In genomic region chr5:160175438-160176218, GRCh38 we compare ENCODE assay signal across 9 cellular contexts. TPM values are rescaled to one million over a fixed set of nuclear protein-coding genes. Genes with fewer than 3 reads are reported as not detected.
DNase-seq lines count a peak whose midpoint lies in the region; ATAC-seq and TF ChIP-seq lines count a peak whose summit lies in the region.
"Had no signal": no experiment of that assay in that cellular context is flagged by ENCODE, and none has a peak within 500 bp of the region (broad histone marks: within the 10 kb centered on the region; RNA-seq: fewer than 3 reads in every experiment).

No MANE protein-coding gene starts in this region.

- intact Hi-C loops in upper lobe of right lung (cut with DNase I) (no loop called here), CD14-positive monocyte (cut with micrococcal nuclease) (no loop called here)

- H3K27ac Mint-ChIP-seq in CD14-positive monocyte = no peak overlapping the region

- peaks cover 0 to 4% (median 3%) of the 10 kb centered on the region in 3 donors for H3K27me3 Mint-ChIP-seq in CD14-positive monocyte (ENCODE audit: low read depth in 3 of 3)

- no peak overlapping the region for H3K4me3 Mint-ChIP-seq in CD14-positive monocyte

- in situ Hi-C loops in astrocyte of the spinal cord (cut with HindIII; ENCODE audit: low sequenced_read_pairs) = no loop called here

- H3K9me3 Mint-ChIP-seq in CD14-positive monocyte = no peaks in the 10 kb centered on the region

- H3K36me3 ChIP-seq in upper lobe of right lung = no peaks in the 10 kb centered on the region
- H3K36me3 ChIP-seq: right lobe of liver had no signal

- H3K4me3 ChIP-seq in astrocyte of the spinal cord (ENCODE audit: low read depth, low read length) (no peak overlapping the region), upper lobe of right lung (no peak overlapping the region)
- H3K4me3 ChIP-seq: right lobe of liver had no signal

- DNase-seq in NCI-H1092 treated with DMSO at 0.1 percent for 48 hours (lab: John Stamatoyannopoulos, UW) (peak; percentile 12), NCI-H1092 (lab: John Stamatoyannopoulos, UW) (no peak), astrocyte of the spinal cord (ENCODE audit: low read depth, low spot score) (peak; percentile 36), left kidney (ENCODE audit: low read depth, low spot score) (peak; percentile 72), upper lobe of right lung (no peak), CD14-positive monocyte (ENCODE audit: low spot score) (no peak), NK-92 (lab: John Stamatoyannopoulos, UW; ENCODE audit: unreplicated experiment) (no peak)
- no peak for DNase-seq in activated CD8-positive, alpha-beta memory T cell treated with anti-CD3 and anti-CD28 coated beads, Interleukin-2, amount 50 U/mL, for 4 hours
- DNase-seq: right lobe of liver had no signal

- H3K27me3 ChIP-seq in upper lobe of right lung = no peaks in the 10 kb centered on the region
- H3K27me3 ChIP-seq: right lobe of liver had no signal

- H3K9me3 ChIP-seq in upper lobe of right lung = no peaks in the 10 kb centered on the region
- H3K9me3 ChIP-seq: right lobe of liver had no signal

- TF ChIP-seq CTCF in astrocyte of the spinal cord (IDR thresholded peaks at IDR 0.05; ENCODE audit: low read depth, low read length) (no peak), upper lobe of right lung (IDR thresholded peaks at IDR 0.05) (no peak), CD14-positive monocyte (IDR thresholded peaks at IDR 0.05) (no peak)

- peak; percentile 44 for ATAC-seq in upper lobe of right lung

- no peak overlapping the region for H3K27ac ChIP-seq in upper lobe of right lung
- H3K27ac ChIP-seq: right lobe of liver had no signal

- H3K4me1 Mint-ChIP-seq in CD14-positive monocyte = no peaks in the 10 kb centered on the region

- no peaks in the 10 kb centered on the region for H3K4me1 ChIP-seq in upper lobe of right lung
- H3K4me1 ChIP-seq: right lobe of liver had no signal

- no peaks in the 10 kb centered on the region for H3K36me3 Mint-ChIP-seq in CD14-positive monocyte

RNA-seq across cellular contexts. Expression of gene FABP6, which starts 53.7 kb away (rescaled TPM):
- not detected for total RNA-seq in upper lobe of right lung
- not detected for polyA plus RNA-seq in CD14-positive monocyte
- total RNA-seq: right lobe of liver had no signal

RNA-seq across cellular contexts. Expression of gene PWWP2A, which starts 56.4 kb away (rescaled TPM):
- 26.7 TPM for total RNA-seq in upper lobe of right lung
- 10 to 100 TPM; 18.8 to 18.9 TPM for polyA plus RNA-seq in CD14-positive monocyte

Comparison
In these comparisons a context has a peak if more than half of its experiments do, and no peak if none do; other contexts are left out.
1. DNase-seq: peak in NCI-H1092 treated with DMSO at 0.1 percent for 48 hours (single experiment), astrocyte of the spinal cord (single experiment) and left kidney (single experiment); none in NCI-H1092 (single experiment), upper lobe of right lung (single experiment), CD14-positive monocyte (single experiment), NK-92 (single experiment) and activated CD8-positive, alpha-beta memory T cell treated with anti-CD3 and anti-CD28 coated beads, Interleukin-2, amount 50 U/mL, for 4 hours (single experiment).